ENCODE assay signal across 8 cellular contexts in genomic region chr3:157174616-157175498, GRCh38. TPM values are rescaled to one million over a fixed set of nuclear protein-coding genes. Genes with fewer than 3 reads are reported as not detected.
DNase-seq lines count a peak whose midpoint lies in the region; ATAC-seq lines count a peak whose summit lies in the region.

No MANE protein-coding gene starts in this region.

- peak; percentile 95 for ATAC-seq in GM21367 (IDR thresholded peaks at IDR 0.05; ENCODE audit: unreplicated experiment)

- H3K27ac ChIP-seq in effector memory CD4-positive, alpha-beta T cell (ENCODE audit: insufficient read depth, low read length, poor library complexity, severe bottlenecking), result peak overlapping the region; percentile 97

- H3K9me3 ChIP-seq in effector memory CD4-positive, alpha-beta T cell (ENCODE audit: control insufficient read depth, low read length), result no peaks in the 10 kb centered on the region

- peak overlapping the region; percentile 78 for H3K4me3 ChIP-seq in effector memory CD4-positive, alpha-beta T cell (ENCODE audit: insufficient read depth, low read depth, low read length, poor library complexity, severe bottlenecking)

- peaks cover 11% of the 10 kb centered on the region for H3K4me1 ChIP-seq in effector memory CD4-positive, alpha-beta T cell (ENCODE audit: control insufficient read depth, insufficient read depth, low read length, poor library complexity, severe bottlenecking)

- no peaks in the 10 kb centered on the region for H3K36me3 ChIP-seq in effector memory CD4-positive, alpha-beta T cell (ENCODE audit: control insufficient read depth, insufficient read depth, low read length)

- H3K27me3 ChIP-seq in effector memory CD4-positive, alpha-beta T cell (replicated peaks; ENCODE audit: control insufficient read depth, insufficient read depth, low read length, poor library complexity, severe bottlenecking), result no peaks in the 10 kb centered on the region

- DNase-seq in COR-L47 (lab: John Stamatoyannopoulos, UW) (peak; percentile 100), HT1080 (ENCODE audit: low read depth) (peak; percentile 100), NOMO-1 (lab: John Stamatoyannopoulos, UW; ENCODE audit: unreplicated experiment in 2 of 2) (peak; percentile 100), lung microvascular endothelial cell (ENCODE audit: low read depth in 2 of 2) (peak; percentile 100)
- DNase-seq in activated CD8-positive, alpha-beta memory T cell treated with anti-CD3 and anti-CD28 coated beads for 48 hours (ENCODE audit: low read depth in 2 of 3, low spot score in 2 of 3), result peak; percentile 74 to 98 (median 91)
- peak; percentile 98 for DNase-seq in effector memory CD4-positive, alpha-beta T cell
- DNase-seq in stimulated activated CD4-positive, alpha-beta T cell treated with anti-CD3 and anti-CD28 coated beads, TNF-alpha, amount 100 ng/mL, for 4 hours (ENCODE audit: low read depth in 3 of 3), result peak; percentile 92 to 98 (median 97)

RNA-seq across cellular contexts. Expression of gene CCNL1, which starts 14.9 kb away (rescaled TPM):
- 82.5 and 86.8 TPM in 2 replicates for total RNA-seq in HT1080 (2014; rRNA removed; shearing (Covaris generic))
- 30.7 and 31.3 TPM in 2 replicates for polyA plus RNA-seq in HT1080 (2015; cell fraction: cytosol; rRNA removed)
- polyA plus RNA-seq in HT1080 (2015; cell fraction: nucleus; rRNA removed), result 584 and 668 TPM in 2 replicates
- 70.0 and 171 TPM in 2 replicates for total RNA-seq in lung microvascular endothelial cell

Comparison
In these comparisons a context has a peak if more than half of its experiments do, and no peak if none do; other contexts are left out.
1. Peak in every context shown above with its lines: DNase-seq, ATAC-seq, H3K4me3 ChIP-seq and H3K27ac ChIP-seq.